In the genomic region with DNA sequence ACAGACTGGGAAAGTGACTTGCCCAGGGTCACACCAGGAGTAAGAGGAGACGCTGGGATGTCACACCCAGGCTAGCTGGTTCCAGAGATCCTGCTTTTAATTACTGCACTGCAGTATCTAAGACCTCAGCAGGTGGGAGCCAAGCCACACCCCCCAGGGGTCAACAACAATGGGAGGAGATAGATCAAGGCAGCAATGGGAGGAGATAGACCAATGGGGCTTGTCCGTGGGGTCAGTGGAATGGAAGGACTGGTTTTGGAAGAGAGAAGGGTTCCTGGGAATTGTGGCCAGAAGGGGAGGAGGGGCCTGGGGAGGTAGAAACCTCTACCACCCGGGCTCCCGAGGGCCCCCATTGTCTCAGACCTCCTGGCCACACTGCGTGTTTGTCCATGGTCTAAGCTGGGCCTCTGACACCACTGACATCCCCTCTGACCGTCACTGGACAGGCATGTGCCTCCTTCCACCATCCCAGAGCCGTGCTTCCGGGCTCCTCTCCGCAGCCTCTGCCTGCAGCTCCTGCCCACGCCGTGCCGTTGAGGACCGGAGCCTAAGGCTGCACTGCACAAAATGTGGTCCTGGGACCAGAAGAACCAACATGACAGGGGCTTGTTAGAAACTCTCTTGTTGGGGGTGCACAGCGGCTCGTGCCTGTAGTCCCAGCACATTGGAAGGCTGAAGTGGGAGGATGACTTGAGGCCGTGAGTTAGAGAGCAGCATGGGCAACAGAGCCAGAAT, we compare ENCODE assay signal across 16 cellular contexts. TPM values are rescaled to one million over a fixed set of nuclear protein-coding genes. Genes with fewer than 3 reads are reported as not detected.
DNase-seq lines count a peak whose midpoint lies in the region; ATAC-seq and TF ChIP-seq lines count a peak whose summit lies in the region.
"Had no signal": no experiment of that assay in that cellular context is flagged by ENCODE, and none has a peak within 500 bp of the region (broad histone marks: within the 10 kb centered on the region; RNA-seq: fewer than 3 reads in every experiment).

No MANE protein-coding gene starts in this region.

- TF ChIP-seq CTCF in endodermal cell (conservative IDR thresholded peaks at IDR 0.05) (no peak), nephron progenitor cell (IDR thresholded peaks at IDR 0.05) (no peak), omental fat pad (IDR thresholded peaks at IDR 0.05) (no peak)

- H3K36me3 Mint-ChIP-seq in endodermal cell (ENCODE audit: low read depth): no peaks in the 10 kb centered on the region
- H3K36me3 Mint-ChIP-seq in nephron progenitor cell (ENCODE audit: low read depth): no peaks in the 10 kb centered on the region

- peaks cover 5% of the 10 kb centered on the region for H3K9me3 ChIP-seq in endodermal cell (ENCODE audit: control insufficient read depth, low read length)

- H3K9me3 Mint-ChIP-seq in endodermal cell (peaks cover 1% of the 10 kb centered on the region), nephron progenitor cell (peaks cover under 1% of the 10 kb centered on the region)

- ATAC-seq in HG03354 (IDR thresholded peaks at IDR 0.05; ENCODE audit: poor library complexity, severe bottlenecking, unreplicated experiment) (no peak), omental fat pad (ENCODE audit: low FRiP score) (no peak)

- no peak overlapping the region for H3K4me3 Mint-ChIP-seq in endodermal cell
- no peak overlapping the region for H3K4me3 Mint-ChIP-seq in nephron progenitor cell

- WGBS in endodermal cell (ENCODE audit: insufficient coverage in 1 of 2, insufficient read length in 1 of 2), 2 experiments: 85 to 87% methylated on average over 11 to 16 of the region's 16 CpGs

- no peak overlapping the region for H3K4me3 ChIP-seq in H7 (ENCODE audit: insufficient read depth, low read depth, low read length)
- H3K4me3 ChIP-seq in endodermal cell (ENCODE audit: low read length): no peak overlapping the region
- H3K4me3 ChIP-seq: PC-9 had no signal

- no peak overlapping the region for H3K9ac ChIP-seq in endodermal cell (ENCODE audit: extremely low read depth, low read length, poor library complexity, severe bottlenecking)

- H3K27me3 Mint-ChIP-seq in endodermal cell (ENCODE audit: insufficient read depth) (peaks cover 3% of the 10 kb centered on the region), nephron progenitor cell (ENCODE audit: low read depth, poor library complexity) (peaks cover 14% of the 10 kb centered on the region)

- no peak overlapping the region for H3K27ac ChIP-seq in endodermal cell (ENCODE audit: low read depth, low read length)
- H3K27ac ChIP-seq: PC-9 had no signal

- no peaks in the 10 kb centered on the region for H3K27me3 ChIP-seq in H7 (ENCODE audit: control insufficient read depth, insufficient read depth, low read length)
- no peaks in the 10 kb centered on the region for H3K27me3 ChIP-seq in endodermal cell (ENCODE audit: control insufficient read depth, insufficient read depth, low read length, poor library complexity, severe bottlenecking)

- H3K4me1 Mint-ChIP-seq in endodermal cell (peaks cover 17% of the 10 kb centered on the region), nephron progenitor cell (peaks cover 14% of the 10 kb centered on the region)

- H3K27ac Mint-ChIP-seq in endodermal cell (peak overlapping the region; percentile 7), nephron progenitor cell (peak overlapping the region; percentile 29)

- H3K36me3 ChIP-seq in H7 (replicated peaks; ENCODE audit: control insufficient read depth, insufficient read depth, low read length) (no peaks in the 10 kb centered on the region), endodermal cell (ENCODE audit: control insufficient read depth, insufficient read depth, low read length) (no peaks in the 10 kb centered on the region)

- peak; percentile 27 for DNase-seq in NCI-H748 (lab: John Stamatoyannopoulos, UW; ENCODE audit: unreplicated experiment)
- DNase-seq in NCI-H748 treated with DMSO at 0.1 percent for 48 hours (lab: John Stamatoyannopoulos, UW): no peak
- peak; percentile 61 for DNase-seq in H7
- DNase-seq in endodermal cell: peak; percentile 82
- no peak for DNase-seq in nephron progenitor cell
- no peak for DNase-seq in mucosa of gallbladder (ENCODE audit: low spot score)
- no peak for DNase-seq in omental fat pad (ENCODE audit: low spot score)
- DNase-seq: C1 segment of cervical spinal cord, GF-D8, NCI-H1417, NCI-H2029, NCI-H2171, NCI-H446 treated with DMSO at 0.1 percent for 48 hours, NCI-H82, PC-9 had no signal

- H3K4me1 ChIP-seq in endodermal cell (ENCODE audit: control insufficient read depth, insufficient read depth, low read length): peaks cover 3% of the 10 kb centered on the region

RNA-seq across cellular contexts. Expression of gene RFLNB, which starts 23.4 kb away (rescaled TPM):
- total RNA-seq in H7 (2014; rRNA removed; shearing (Covaris generic)): 21.1 and 22.0 TPM in 2 replicates
- total RNA-seq in endodermal cell: 10 to 100 TPM in 1 of 2 donors, 1 to 10 TPM in 1; 8.3 to 11.0 TPM
- 6.8 TPM for polyA plus RNA-seq in endodermal cell (2013, experiment 1 of 2)
- polyA plus RNA-seq in endodermal cell (2013, experiment 2 of 2): 7.6 TPM
- 16.8 TPM for total RNA-seq in mucosa of gallbladder
- total RNA-seq in omental fat pad: 10 to 100 TPM in 3 of 4 donors, 1 to 10 TPM in 1; 9.6 to 61.5 (median 30.9) TPM

Comparison
In these comparisons a context has a peak if more than half of its experiments do, and no peak if none do; other contexts are left out.
1. DNase-seq: peak in NCI-H748 (single experiment), H7 (single experiment) and endodermal cell (single experiment); none in NCI-H748 treated with DMSO at 0.1 percent for 48 hours (single experiment), nephron progenitor cell (single experiment), mucosa of gallbladder (single experiment) and omental fat pad (single experiment).